ENCODE assay signal across 15 cellular contexts in the genomic region with DNA sequence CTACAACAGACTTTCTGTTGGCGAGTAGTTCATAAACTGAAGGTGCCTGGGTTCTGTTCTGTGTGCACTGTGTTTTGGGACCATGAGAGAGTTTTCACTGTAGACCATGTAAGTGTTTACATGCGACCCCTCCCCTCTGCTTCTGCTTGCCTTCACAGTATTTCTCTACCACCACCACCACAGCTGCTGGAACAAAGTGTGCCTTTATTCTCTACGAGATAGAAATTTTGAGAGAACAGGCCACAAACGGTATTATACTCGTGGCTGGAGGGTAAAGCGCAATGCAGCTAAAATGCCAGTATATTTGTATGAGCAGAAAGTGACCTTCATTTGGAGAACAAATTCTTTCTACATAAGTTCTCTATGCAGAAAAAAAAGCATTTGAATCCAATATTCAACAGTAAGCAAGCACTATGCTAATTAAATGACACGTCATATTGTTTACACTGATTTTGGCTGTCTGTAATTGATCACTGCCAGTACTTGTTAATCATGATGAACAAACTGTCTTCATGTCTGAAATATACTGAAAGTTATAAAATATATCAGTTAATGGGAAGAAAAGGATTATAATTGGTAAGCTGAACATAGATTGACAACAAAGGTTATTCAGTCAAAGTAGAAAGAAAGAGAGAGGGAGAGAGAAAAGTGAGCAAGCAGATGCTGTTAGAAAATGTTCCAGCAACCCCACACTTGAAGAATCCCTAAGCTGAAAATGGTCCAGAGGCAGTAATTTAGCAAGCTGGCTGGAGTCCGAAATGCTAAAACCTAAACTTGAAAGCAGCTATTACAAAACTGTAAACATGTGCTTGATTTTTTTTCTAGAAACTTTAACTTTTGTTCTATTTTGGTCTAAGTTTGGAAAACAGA. TPM values are rescaled to one million over a fixed set of nuclear protein-coding genes. Genes with fewer than 3 reads are reported as not detected.
DNase-seq lines count a peak whose midpoint lies in the region; ATAC-seq and TF ChIP-seq lines count a peak whose summit lies in the region.
"Had no signal": no experiment of that assay in that cellular context is flagged by ENCODE, and none has a peak within 500 bp of the region (broad histone marks: within the 10 kb centered on the region; RNA-seq: fewer than 3 reads in every experiment).

No MANE protein-coding gene starts in this region.

- peak overlapping the region; percentile 32; the same call in 1 of the 2 replicates for H3K27ac ChIP-seq in SJCRH30

- no peaks in the 10 kb centered on the region for H3K9me3 ChIP-seq in SJCRH30 (replicated peaks)

- H3K4me3 ChIP-seq in SJCRH30, result no peak overlapping the region

- H3K4me1 Mint-ChIP-seq in progenitor cell of endocrine pancreas (ENCODE audit: low read depth), result peaks cover 29% of the 10 kb centered on the region

- no peaks in the 10 kb centered on the region for H3K27me3 ChIP-seq in SJCRH30

- H3K4me3 Mint-ChIP-seq in progenitor cell of endocrine pancreas (ENCODE audit: low read depth), result no peak overlapping the region

- H3K4me1 ChIP-seq in SJCRH30, result peaks cover 31% of the 10 kb centered on the region

- H3K9me3 Mint-ChIP-seq in progenitor cell of endocrine pancreas (ENCODE audit: low read depth), result peaks cover 4% of the 10 kb centered on the region
- no peaks in the 10 kb centered on the region for H3K9me3 Mint-ChIP-seq in activated naive CD4-positive, alpha-beta T cell treated with anti-CD3 and anti-CD28 coated beads, Interleukin-2, amount 50 U/mL, for 72 hours

- DNase-seq in Ammon's horn (ENCODE audit: low spot score), result peak; percentile 56
- DNase-seq in SJCRH30, result peak; percentile 11 to 28
- DNase-seq in fibroblast of peridontal ligament (ENCODE audit: extremely low read depth), result peak; percentile 85
- no peak for DNase-seq in progenitor cell of endocrine pancreas (ENCODE audit: low spot score, unreplicated experiment)
- no peak for DNase-seq in NCI-H1436 (lab: John Stamatoyannopoulos, UW)
- DNase-seq in dedifferentiated amniotic fluid mesenchymal stem cell (ENCODE audit: extremely low spot score), result no peak
- no peak for DNase-seq in NCI-H2171 treated with DMSO at 0.1 percent for 48 hours (lab: John Stamatoyannopoulos, UW)
- no peak for DNase-seq in activated naive CD4-positive, alpha-beta T cell treated with anti-CD3 and anti-CD28 coated beads, Interleukin-2, amount 50 U/mL, for 72 hours (ENCODE audit: low spot score in 2 of 2)
- DNase-seq: cerebellar nuclear complex, COR-L47, GOT3, NCI-H1694, SHP77 treated with DMSO at 0.1 percent for 48 hours had no signal

- no peak for ATAC-seq in activated naive CD4-positive, alpha-beta T cell treated with anti-CD3 and anti-CD28 coated beads, Interleukin-2, amount 50 U/mL, for 72 hours

- TF ChIP-seq CTCF in progenitor cell of endocrine pancreas (IDR thresholded peaks at IDR 0.05; ENCODE audit: unreplicated experiment), result no peak

- no peaks in the 10 kb centered on the region; the same call in 1 of the 2 replicates for H3K36me3 ChIP-seq in SJCRH30

- peak overlapping the region; percentile 85 for H3K27ac Mint-ChIP-seq in progenitor cell of endocrine pancreas
- peak overlapping the region in 1 of 2 donors; percentile 35 for H3K27ac Mint-ChIP-seq in activated naive CD4-positive, alpha-beta T cell treated with anti-CD3 and anti-CD28 coated beads, Interleukin-2, amount 50 U/mL, for 72 hours

- H3K36me3 Mint-ChIP-seq in progenitor cell of endocrine pancreas (ENCODE audit: insufficient read depth), result peaks cover 9% of the 10 kb centered on the region
- H3K36me3 Mint-ChIP-seq in activated naive CD4-positive, alpha-beta T cell treated with anti-CD3 and anti-CD28 coated beads, Interleukin-2, amount 50 U/mL, for 72 hours, result peaks cover 0 to 15% of the 10 kb centered on the region in 2 donors

- no peaks in the 10 kb centered on the region for H3K27me3 Mint-ChIP-seq in progenitor cell of endocrine pancreas

RNA-seq across cellular contexts. Expression of a gene that starts 8.8 kb away (rescaled TPM):
- not detected in 2 replicates for total RNA-seq in SJCRH30 (2014; rRNA removed; shearing (Covaris generic))
- total RNA-seq in progenitor cell of endocrine pancreas, result not detected in 2 replicates
- total RNA-seq in activated naive CD4-positive, alpha-beta T cell treated with anti-CD3 and anti-CD28 coated beads, Interleukin-2, amount 50 U/mL, for 72 hours, result not detected
- total RNA-seq: activated CD8-positive, alpha-beta memory T cell treated with anti-CD3 and anti-CD28 coated beads for 36 hours; kidney epithelial cell had no signal

RNA-seq across cellular contexts. Expression of a gene that starts 41.7 kb away (rescaled TPM):
- total RNA-seq in SJCRH30 (2014; rRNA removed; shearing (Covaris generic)), result 9.2 and 13.1 TPM in 2 replicates
- 33.2 and 37.4 TPM in 2 replicates for total RNA-seq in progenitor cell of endocrine pancreas
- 10 to 100 TPM; 44.7 to 49.2 TPM for total RNA-seq in activated naive CD4-positive, alpha-beta T cell treated with anti-CD3 and anti-CD28 coated beads, Interleukin-2, amount 50 U/mL, for 72 hours

Comparison
In these comparisons a context has a peak if more than half of its experiments do, and no peak if none do; other contexts are left out.
1. DNase-seq: peak in Ammon's horn (single experiment), SJCRH30 (2 of 2) and fibroblast of peridontal ligament (single experiment); none in progenitor cell of endocrine pancreas (single experiment), NCI-H1436 (single experiment), dedifferentiated amniotic fluid mesenchymal stem cell (single experiment), NCI-H2171 treated with DMSO at 0.1 percent for 48 hours (single experiment) and activated naive CD4-positive, alpha-beta T cell treated with anti-CD3 and anti-CD28 coated beads, Interleukin-2, amount 50 U/mL, for 72 hours (0 of 2).